ENCODE assay signal across 11 cellular contexts in genomic region chr3:99859855-99860254, GRCh38. TPM values are rescaled to one million over a fixed set of nuclear protein-coding genes. Genes with fewer than 3 reads are reported as not detected.
A peak's percentile ranks its signal among the peaks of the same experiment; 100 is the strongest.
DNase-seq lines count a peak whose midpoint lies in the region; ATAC-seq and TF ChIP-seq lines count a peak whose summit lies in the region.
"Had no signal": no experiment of that assay in that cellular context is flagged by ENCODE, and none has a peak within 500 bp of the region (broad histone marks: within the 10 kb centered on the region; RNA-seq: fewer than 3 reads in every experiment).

No MANE protein-coding gene starts in this region.

- peaks cover 4% of the 10 kb centered on the region for H3K36me3 ChIP-seq in BJ (ENCODE audit: control insufficient read depth, insufficient read depth, low read length)

- TF ChIP-seq CTCF in BJ (IDR thresholded peaks at IDR 0.05; ENCODE audit: insufficient read depth, low read depth, low read length) (no peak), fibroblast of the aortic adventitia (IDR thresholded peaks at IDR 0.05; ENCODE audit: insufficient read depth, low read length) (no peak)

- no peak overlapping the region for H3K4me3 ChIP-seq in BJ (ENCODE audit: low read depth, low read length)
- no peak overlapping the region for H3K4me3 ChIP-seq in fibroblast of the aortic adventitia (ENCODE audit: low read depth, low read length)

- DNase-seq in BJ (ENCODE audit: low read depth): peak; percentile 99
- DNase-seq in fibroblast of the aortic adventitia (ENCODE audit: low read depth): peak; percentile 96
- peak; percentile 92 for DNase-seq in renal cortical epithelial cell (ENCODE audit: low read depth)
- no peak for DNase-seq in DMS79 (lab: John Stamatoyannopoulos, UW)
- DNase-seq in Kasumi-1 (lab: John Stamatoyannopoulos, UW): no peak
- DNase-seq: activated CD4-positive, alpha-beta T cell treated with anti-CD3 and anti-CD28 coated beads for 36 hours; amygdala; NK-92 treated with Interleukin-12 subunit alpha and Interleukin-12 subunit beta, amount 100 ng/mL, for 24 hours had no signal

- CTCF ChIA-PET in BJ (lab: Yijun Ruan, JAX): interaction anchor here (0.8 to 2.1 kb wide), 10 partner anchors 10 to 410 kb away, joined by 3 to 6 read pairs (median 3); no protein-coding TSS in a partner anchor

- ATAC-seq in SK-N-SH treated with all-trans-retinoic acid at 6 μM for 48 hours: peak; percentile 74
- no peak for ATAC-seq in HG03196 (IDR thresholded peaks at IDR 0.05; ENCODE audit: unreplicated experiment)
- no peak for ATAC-seq in HG03159 (IDR thresholded peaks at IDR 0.05; ENCODE audit: unreplicated experiment)
- ATAC-seq: activated CD4-positive, alpha-beta T cell treated with anti-CD3 and anti-CD28 coated beads for 36 hours had no signal

- POLR2A ChIA-PET in BJ (lab: Charles Lee): interaction anchor here (0.8 to 1.0 kb wide), 3 partner anchors 41 to 182 kb away, joined by 3 to 7 read pairs (median 4); no protein-coding TSS in a partner anchor

- no peaks in the 10 kb centered on the region for H3K27me3 ChIP-seq in BJ (ENCODE audit: control insufficient read depth, insufficient read depth, low read length)

TF ChIP-seq in SK-N-SH treated with all-trans-retinoic acid at 6 μM for 48 hours, 23 proteins besides CTCF, POLR2A, EP300 and RAD21:
- TF ChIP-seq POU6F1 (CRISPR knock-in tag; IDR thresholded peaks at IDR 0.05; ENCODE audit: borderline replicate concordance, low read depth) (0 out of 2 replicates have a peak, but pooled peaks have one; percentile 74), SNAI2 (CRISPR knock-in tag; IDR thresholded peaks at IDR 0.05) (no peak), CSDC2 (CRISPR knock-in tag; IDR thresholded peaks at IDR 0.05) (no peak), PATZ1 (CRISPR knock-in tag; IDR thresholded peaks at IDR 0.05; ENCODE audit: borderline replicate concordance) (peak; percentile 94), TCF4 (CRISPR knock-in tag; IDR thresholded peaks at IDR 0.05; ENCODE audit: borderline replicate concordance) (peak; percentile 96), ARNTL (CRISPR knock-in tag; IDR thresholded peaks at IDR 0.05; ENCODE audit: borderline replicate concordance, low read depth) (no peak), ZFP3 (CRISPR knock-in tag; IDR thresholded peaks at IDR 0.05) (peak; percentile 37; the same call in 1 of the 2 replicates), BACH2 (CRISPR knock-in tag; IDR thresholded peaks at IDR 0.05; ENCODE audit: borderline replicate concordance) (no peak), OSR1 (CRISPR knock-in tag; IDR thresholded peaks at IDR 0.05) (no peak), PPARA (CRISPR knock-in tag; IDR thresholded peaks at IDR 0.05; ENCODE audit: borderline replicate concordance) (no peak), ESRRG (CRISPR knock-in tag; IDR thresholded peaks at IDR 0.05) (peak; percentile 82; the same call in 1 of the 2 replicates), GLIS3 (CRISPR knock-in tag; IDR thresholded peaks at IDR 0.05) (peak; percentile 55; the same call in 1 of the 2 replicates), ISL1 (CRISPR knock-in tag; IDR thresholded peaks at IDR 0.05) (peak; percentile 99), TSHZ2 (CRISPR knock-in tag; IDR thresholded peaks at IDR 0.05) (peak; percentile 30; the same call in 1 of the 2 replicates), ZNF8 (CRISPR knock-in tag; IDR thresholded peaks at IDR 0.05) (no peak), RARB (CRISPR knock-in tag; IDR thresholded peaks at IDR 0.05) (peak; percentile 64; the same call in 1 of the 2 replicates), CREB5 (CRISPR knock-in tag; IDR thresholded peaks at IDR 0.05; ENCODE audit: low read depth) (peak; percentile 99), ZFP30 (CRISPR knock-in tag; IDR thresholded peaks at IDR 0.05) (no peak), CSRNP3 (CRISPR knock-in tag; IDR thresholded peaks at IDR 0.05) (peak; percentile 85; the same call in 1 of the 2 replicates), ZC3H10 (CRISPR knock-in tag; IDR thresholded peaks at IDR 0.05) (peak; percentile 50; the same call in 1 of the 2 replicates), ZNF70 (CRISPR knock-in tag; IDR thresholded peaks at IDR 0.05) (no peak), TOX (CRISPR knock-in tag; IDR thresholded peaks at IDR 0.05; ENCODE audit: borderline replicate concordance) (peak; percentile 85; the same call in 1 of the 2 replicates), ZNF565 (CRISPR knock-in tag; conservative IDR thresholded peaks at IDR 0.05; ENCODE audit: low read depth) (no peak)

RNA-seq across cellular contexts. Expression of gene CMSS1, which starts 42.2 kb away (rescaled TPM):
- 6.7 and 12.4 TPM in 2 replicates for polyA plus RNA-seq in BJ (2011; rRNA removed)
- 5.0 and 6.1 TPM in 2 replicates for polyA minus RNA-seq in BJ (2011; rRNA and poly(A)+ RNA removed)
- total RNA-seq in fibroblast of the aortic adventitia (ENCODE audit: low replicate concordance) (20.1 and 27.8 TPM in 2 replicates), renal cortical epithelial cell (15.1 and 17.2 TPM in 2 replicates)

Comparison
In these comparisons a context has a peak if more than half of its experiments do, and no peak if none do; other contexts are left out.
1. DNase-seq: peak in BJ (single experiment), fibroblast of the aortic adventitia (single experiment) and renal cortical epithelial cell (single experiment); none in DMS79 (single experiment) and Kasumi-1 (0 of 2).